In the genomic region with DNA sequence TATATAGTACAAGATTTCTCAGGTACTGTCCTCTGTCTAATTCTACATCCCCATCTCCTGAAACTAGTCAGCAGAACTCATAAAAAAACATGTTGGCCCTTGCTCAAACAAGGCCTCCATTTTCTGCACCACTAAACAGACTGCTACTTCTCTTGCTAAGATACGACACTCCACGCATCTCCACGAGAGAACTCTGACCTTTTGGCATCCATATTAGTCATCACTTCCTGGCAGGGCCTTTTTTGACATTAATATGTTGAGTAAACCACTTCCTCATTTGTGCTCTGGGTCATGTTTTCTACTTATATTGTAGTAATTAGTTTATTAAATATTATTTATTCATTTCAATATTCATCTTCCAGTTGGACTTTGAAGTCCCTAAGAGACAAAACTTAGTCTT, we compare ENCODE assay signal across 12 cellular contexts.
DNase-seq lines count a peak whose midpoint lies in the region; ATAC-seq, FAIRE-seq and TF ChIP-seq lines count a peak whose summit lies in the region.
"Had no signal": no experiment of that assay in that cellular context is flagged by ENCODE, and none has a peak within 500 bp of the region (broad histone marks: within the 10 kb centered on the region; RNA-seq: fewer than 3 reads in every experiment).

No MANE protein-coding gene starts in this region.

- ATAC-seq in GM19023 (IDR thresholded peaks at IDR 0.05; ENCODE audit: unreplicated experiment) (peak; percentile 87), HG03432 (IDR thresholded peaks at IDR 0.05; ENCODE audit: unreplicated experiment) (peak; percentile 84)

- peak; percentile 58 to 63 for DNase-seq in AML-193 (lab: John Stamatoyannopoulos, UW)
- DNase-seq in amniotic epithelial cell (ENCODE audit: low read depth), result peak; percentile 25
- no peak for DNase-seq in H54 (ENCODE audit: insufficient read length, low spot score)
- no peak for DNase-seq in uterus
- DNase-seq in dorsolateral prefrontal cortex, result no peak
- DNase-seq in OCI-LY7 (ENCODE audit: low spot score), result no peak
- DNase-seq: ACHN had no signal

- TF ChIP-seq CTCF in uterus (IDR thresholded peaks at IDR 0.05) (no peak), dorsolateral prefrontal cortex (IDR thresholded peaks at IDR 0.05 in 54 of 56, conservative IDR thresholded peaks at IDR 0.05 in 2 of 56; ENCODE audit: low read depth in 1 of 56, partially characterized antibody in 56 of 56) (no peak), OCI-LY7 (conservative IDR thresholded peaks at IDR 0.05; ENCODE audit: low read length) (no peak)

- H3K27ac ChIP-seq in uterus (no peak overlapping the region), dorsolateral prefrontal cortex (no peak overlapping the region), OCI-LY7 (ENCODE audit: low read depth, low read length, poor library complexity, severe bottlenecking) (no peak overlapping the region)
- H3K27ac ChIP-seq: parathyroid adenoma, upper lobe of left lung had no signal

- FAIRE-seq in H54 (lab: Jason Lieb, UNC), result no peak
- FAIRE-seq: H1 had no signal

- H2AFZ ChIP-seq in OCI-LY7 (ENCODE audit: low read length), result no peak overlapping the region
- H2AFZ ChIP-seq: parathyroid adenoma had no signal

- H3K9me2 ChIP-seq in OCI-LY7 (ENCODE audit: insufficient read depth, low read length), result no peaks in the 10 kb centered on the region

- POLR2A ChIA-PET in OCI-LY7 (lab: Charles Lee), result no interaction called here

- CTCF ChIA-PET in OCI-LY7 (lab: Charles Lee; ENCODE audit: unreplicated experiment), result no interaction called here

- H3K79me2 ChIP-seq in OCI-LY7 (ENCODE audit: insufficient read depth, low read depth, low read length), result no peaks in the 10 kb centered on the region
- H3K79me2 ChIP-seq: parathyroid adenoma had no signal

- BruUV-seq in OCI-LY7 (replicated peaks; lab: Mats Ljungman, UMichigan), result no TSS peak

- H3K4me3 ChIP-seq in uterus (no peak overlapping the region), dorsolateral prefrontal cortex (no peak overlapping the region), OCI-LY7 (ENCODE audit: low read depth, low read length, poor library complexity, severe bottlenecking) (no peak overlapping the region)
- H3K4me3 ChIP-seq: upper lobe of left lung had no signal

- H3K4me1 ChIP-seq in uterus, result no peaks in the 10 kb centered on the region
- no peaks in the 10 kb centered on the region for H3K4me1 ChIP-seq in OCI-LY7 (ENCODE audit: insufficient read depth, low read length, poor library complexity, severe bottlenecking)
- H3K4me1 ChIP-seq: parathyroid adenoma, upper lobe of left lung had no signal

- TF ChIP-seq POLR2A in H54 (IDR thresholded peaks at IDR 0.05; ENCODE audit: low read depth, low read length), result no peak
- TF ChIP-seq POLR2A in uterus (IDR thresholded peaks at IDR 0.05), result no peak

- no peaks in the 10 kb centered on the region for H4K20me1 ChIP-seq in OCI-LY7 (ENCODE audit: insufficient read depth, low read length)

- H3K36me3 ChIP-seq in uterus, result no peaks in the 10 kb centered on the region
- no peaks in the 10 kb centered on the region for H3K36me3 ChIP-seq in OCI-LY7 (ENCODE audit: insufficient read depth, low read length)
- H3K36me3 ChIP-seq: upper lobe of left lung had no signal

- no peaks in the 10 kb centered on the region for H3K9me3 ChIP-seq in uterus
- no peaks in the 10 kb centered on the region for H3K9me3 ChIP-seq in OCI-LY7 (ENCODE audit: low read length)
- H3K9me3 ChIP-seq: upper lobe of left lung had no signal

- intact Hi-C loops in uterus (cut with DNase I; ENCODE audit: low total_unique reads), result no loop called here
- intact Hi-C loops in dorsolateral prefrontal cortex (cut with DNase I), result no loop called here
- intact Hi-C loops in OCI-LY7 (cut with micrococcal nuclease; ENCODE audit: unreplicated experiment), result no loop called here

- H3K4me2 ChIP-seq in OCI-LY7 (ENCODE audit: low read length), result no peak overlapping the region

- H3K27me3 ChIP-seq in uterus (no peaks in the 10 kb centered on the region), dorsolateral prefrontal cortex (peaks cover 0 to 66% (median 14%) of the 10 kb centered on the region in 45 donors)
- H3K27me3 ChIP-seq: upper lobe of left lung had no signal

Comparison
In these comparisons a context has a peak if more than half of its experiments do, and no peak if none do; other contexts are left out.
1. DNase-seq: peak in AML-193 (2 of 2) and amniotic epithelial cell (single experiment); none in H54 (single experiment), uterus (0 of 2), dorsolateral prefrontal cortex (0 of 10) and OCI-LY7 (single experiment).